10 cellular contexts compared by ENCODE assay signal in genomic region chr3:111861396-111861795, GRCh38. TPM values are rescaled to one million over a fixed set of nuclear protein-coding genes. Genes with fewer than 3 reads are reported as not detected.
DNase-seq lines count a peak whose midpoint lies in the region; ATAC-seq and TF ChIP-seq lines count a peak whose summit lies in the region.
"Had no signal": no experiment of that assay in that cellular context is flagged by ENCODE, and none has a peak within 500 bp of the region (broad histone marks: within the 10 kb centered on the region; RNA-seq: fewer than 3 reads in every experiment).

No MANE protein-coding gene starts in this region.

- H3K4me1 Mint-ChIP-seq in MCF 10A (ENCODE audit: insufficient read depth, unreplicated experiment) (peaks cover 54% of the 10 kb centered on the region), mesothelial cell of epicardium (peaks cover 56% of the 10 kb centered on the region)
- H3K4me1 Mint-ChIP-seq in stimulated activated naive CD8-positive, alpha-beta T cell treated with anti-CD3 and anti-CD28 coated beads, Interleukin-15, amount 100 ng/mL, for 72 hours, result peaks cover 8% of the 10 kb centered on the region

- DNase-seq in A172 (ENCODE audit: low spot score) (peak; percentile 22), MCF 10A (ENCODE audit: unreplicated experiment) (no peak), mesothelial cell of epicardium (ENCODE audit: low spot score in 2 of 2, unreplicated experiment in 2 of 2) (no peak), omental fat pad (ENCODE audit: low spot score) (no peak), Ammon's horn (ENCODE audit: low spot score) (no peak)
- no peak for DNase-seq in stimulated activated naive CD8-positive, alpha-beta T cell treated with anti-CD3 and anti-CD28 coated beads, Interleukin-15, amount 100 ng/mL, for 72 hours
- no peak for DNase-seq in stimulated activated CD4-positive, alpha-beta T cell treated with anti-CD3 and anti-CD28 coated beads, Interleukin-1b, Interleukin-23, amount 100 ng/mL, for 48 hours
- DNase-seq: RPMI8226 had no signal

- TF ChIP-seq CTCF in MCF 10A (IDR thresholded peaks at IDR 0.05; ENCODE audit: unreplicated experiment), result no peak
- no peak for TF ChIP-seq CTCF in mesothelial cell of epicardium (IDR thresholded peaks at IDR 0.05; ENCODE audit: unreplicated experiment)
- TF ChIP-seq CTCF in omental fat pad (IDR thresholded peaks at IDR 0.05), result no peak

- peaks cover 53% of the 10 kb centered on the region for H3K4me1 ChIP-seq in HUES6 (ENCODE audit: control insufficient read depth, insufficient read depth, low read length)

- CTCF ChIA-PET in MCF 10A (lab: Yijun Ruan, JAX), result interaction anchor here (0.5 to 12.6 kb wide), 21 partner anchors 11 to 876 kb away, joined by 3 to 371 read pairs (median 9); partner anchors contain the start of gene ABHD10

- H3K9me3 Mint-ChIP-seq in MCF 10A (ENCODE audit: unreplicated experiment) (no peaks in the 10 kb centered on the region), mesothelial cell of epicardium (no peaks in the 10 kb centered on the region)
- H3K9me3 Mint-ChIP-seq in stimulated activated naive CD8-positive, alpha-beta T cell treated with anti-CD3 and anti-CD28 coated beads, Interleukin-15, amount 100 ng/mL, for 72 hours, result no peaks in the 10 kb centered on the region

- no peaks in the 10 kb centered on the region for H3K9me3 ChIP-seq in HUES6 (ENCODE audit: control insufficient read depth, insufficient read depth, low read depth, low read length)

- H3K27me3 Mint-ChIP-seq in MCF 10A (ENCODE audit: insufficient read depth, unreplicated experiment) (no peaks in the 10 kb centered on the region), mesothelial cell of epicardium (ENCODE audit: low read depth) (no peaks in the 10 kb centered on the region)
- peaks cover 65% of the 10 kb centered on the region for H3K27me3 Mint-ChIP-seq in stimulated activated naive CD8-positive, alpha-beta T cell treated with anti-CD3 and anti-CD28 coated beads, Interleukin-15, amount 100 ng/mL, for 72 hours

- H3K4me3 Mint-ChIP-seq in MCF 10A (ENCODE audit: unreplicated experiment), result peak overlapping the region; percentile 98
- H3K4me3 Mint-ChIP-seq in mesothelial cell of epicardium, result peak overlapping the region; percentile 99
- H3K4me3 Mint-ChIP-seq in stimulated activated naive CD8-positive, alpha-beta T cell treated with anti-CD3 and anti-CD28 coated beads, Interleukin-15, amount 100 ng/mL, for 72 hours, result no peak overlapping the region

- H3K27ac Mint-ChIP-seq in MCF 10A (ENCODE audit: low read depth, unreplicated experiment) (peak overlapping the region; percentile 94), mesothelial cell of epicardium (peak overlapping the region; percentile 98)
- H3K27ac Mint-ChIP-seq in stimulated activated naive CD8-positive, alpha-beta T cell treated with anti-CD3 and anti-CD28 coated beads, Interleukin-15, amount 100 ng/mL, for 72 hours, result no peak overlapping the region

- POLR2A ChIA-PET in MCF 10A (lab: Yijun Ruan, JAX), result interaction anchor here (0.7 to 11.3 kb wide), 18 partner anchors 10 to 279 kb away, joined by 3 to 245 read pairs (median 18); partner anchors contain the start of gene ABHD10

- no TSS peak for BruUV-seq in MCF 10A (replicated peaks; lab: Mats Ljungman, UMichigan)

- H3K36me3 ChIP-seq in HUES6 (ENCODE audit: control insufficient read depth, insufficient read depth, low read length), result no peaks in the 10 kb centered on the region

- no peak overlapping the region for H3K27ac ChIP-seq in HUES6 (ENCODE audit: low read depth, low read length)

- peaks cover 16% of the 10 kb centered on the region; the same call in 1 of the 2 replicates for H3K27me3 ChIP-seq in HUES6 (ENCODE audit: control insufficient read depth, insufficient read depth, low read length)

- H3K9ac ChIP-seq in HUES6 (ENCODE audit: low read length), result peak overlapping the region; percentile 62

- H3K4me3 ChIP-seq in HUES6 (ENCODE audit: low read depth, low read length), result peak overlapping the region; percentile 94

- intact Hi-C loops in MCF 10A (cut with micrococcal nuclease), result loop anchor here (5.0 kb wide), 1 partner anchor 284 kb away; no protein-coding TSS in a partner anchor

- H3K36me3 Mint-ChIP-seq in MCF 10A (ENCODE audit: insufficient read depth, unreplicated experiment) (peaks cover 8% of the 10 kb centered on the region), mesothelial cell of epicardium (no peaks in the 10 kb centered on the region)

- no peak for ATAC-seq in stimulated activated naive CD8-positive, alpha-beta T cell treated with anti-CD3 and anti-CD28 coated beads, Interleukin-15, amount 100 ng/mL, for 72 hours
- ATAC-seq in omental fat pad (ENCODE audit: low FRiP score), result no peak

RNA-seq across cellular contexts. Expression of gene PHLDB2, which starts 2.3 kb away (rescaled TPM):
- 99.5 and 115 TPM in 2 replicates for total RNA-seq in A172 (2014; rRNA removed; shearing (Covaris generic))
- total RNA-seq in MCF 10A (2022) (89.8 and 109 TPM in 2 replicates), mesothelial cell of epicardium (32.4 to 37.2 TPM (median 36.0 TPM) in 3 replicates), omental fat pad (100 to 1,000 TPM in 3 of 4 donors, 10 to 100 TPM in 1; 89.5 to 421 (median 186) TPM)
- total RNA-seq: G401 had no signal

Comparison
In these comparisons a context has a peak if more than half of its experiments do, and no peak if none do; other contexts are left out.
1. H3K27ac Mint-ChIP-seq: peak in MCF 10A (single experiment) and mesothelial cell of epicardium (single experiment); none in stimulated activated naive CD8-positive, alpha-beta T cell treated with anti-CD3 and anti-CD28 coated beads, Interleukin-15, amount 100 ng/mL, for 72 hours (0 of 2).
2. H3K4me3 Mint-ChIP-seq: peak in MCF 10A (single experiment) and mesothelial cell of epicardium (single experiment); none in stimulated activated naive CD8-positive, alpha-beta T cell treated with anti-CD3 and anti-CD28 coated beads, Interleukin-15, amount 100 ng/mL, for 72 hours (0 of 2).